ENCODE assay signal across 26 cellular contexts in the genomic region with DNA sequence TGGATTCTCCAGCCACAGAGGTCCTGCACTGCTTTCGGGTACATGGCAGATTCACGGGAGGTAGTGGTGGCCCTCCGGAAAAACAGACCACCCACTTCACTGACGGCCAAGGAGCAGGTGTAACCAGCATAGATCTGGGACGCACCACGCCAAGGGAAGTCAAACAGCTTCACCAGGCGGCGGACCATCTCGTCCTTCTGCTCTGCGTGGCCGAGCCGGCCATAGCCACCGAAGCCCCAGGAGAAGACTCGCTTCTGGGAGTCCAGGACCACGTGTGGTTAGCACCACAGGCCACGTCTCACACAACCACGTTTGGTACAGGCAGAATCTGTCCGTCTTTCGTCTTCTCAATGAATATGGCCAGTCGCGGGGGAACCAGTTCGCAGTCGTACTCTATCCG.
"Had no signal": no experiment of that assay in that cellular context is flagged by ENCODE, and none has a peak within 500 bp of the region (broad histone marks: within the 10 kb centered on the region; RNA-seq: fewer than 3 reads in every experiment).

No MANE protein-coding gene starts in this region.

- H3K36me3 ChIP-seq: ascending aorta had no signal

- ATAC-seq: activated CD8-positive, alpha-beta T cell treated with anti-CD3 and anti-CD28 coated beads for 36 hours; activated naive CD8-positive, alpha-beta T cell treated with anti-CD3 and anti-CD28 coated beads, Interleukin-2, amount 50 U/mL, for 24 hours had no signal

- FAIRE-seq: TTC549 had no signal

- H3K27me3 ChIP-seq: ascending aorta had no signal

- H3K9me3 ChIP-seq: ascending aorta had no signal

- H3K4me3 ChIP-seq: ascending aorta had no signal

- DNase-seq: activated B cell treated with CpG ODN at 0.5 μM for 24 hours; activated CD4-positive, alpha-beta memory T cell treated with anti-CD3 and anti-CD28 coated beads for 36 hours; activated CD4-positive, alpha-beta T cell treated with anti-CD3 and anti-CD28 coated beads for 4 hours; activated CD4-positive, alpha-beta T cell treated with anti-CD3 and anti-CD28 coated beads, Interleukin-2, amount 10 ng/mL, durations not matched to agents 24 days and 14 days; activated CD4-positive, alpha-beta T cell treated with anti-CD3 and anti-CD28 coated beads, Interleukin-2, amount 50 U/mL, for 1 hour; activated CD4-positive, alpha-beta T cell treated with anti-CD3 and anti-CD28 coated beads, Interleukin-2, amount 50 U/mL, for 4 hours; activated CD4-positive, CD25-positive, alpha-beta regulatory T cell treated with anti-CD3 and anti-CD28 coated beads, Interleukin-2, amount 50 U/mL, for 72 hours; activated CD8-positive, alpha-beta memory T cell treated with anti-CD3 and anti-CD28 coated beads, Interleukin-2, amount 50 U/mL, for 4 hours; activated CD8-positive, alpha-beta T cell treated with anti-CD3 and anti-CD28 coated beads for 36 hours; activated effector memory CD4-positive, alpha-beta T cell treated with Interleukin-2 at 50 U/mL for 16 hours; activated gamma-delta T cell; activated naive CD4-positive, alpha-beta T cell treated with anti-CD3 and anti-CD28 coated beads, Interleukin-2, amount 10 ng/mL, durations not matched to agents 7 days and 5 days; activated naive CD4-positive, alpha-beta T cell treated with Interleukin-2 at 50 U/mL for 16 hours; activated naive CD8-positive, alpha-beta T cell treated with anti-CD3 and anti-CD28 coated beads, Interleukin-2, amount 10 ng/mL, durations not matched to agents 7 days and 5 days; activated naive CD8-positive, alpha-beta T cell treated with anti-CD3 and anti-CD28 coated beads, Interleukin-2, amount 50 U/mL, for 24 hours; activated T-cell treated with anti-CD3 and anti-CD28 coated beads, Interleukin-2, amount 50 U/mL, for 24 hours; activated T-cell treated with anti-CD3 and anti-CD28 coated beads, Interleukin-2, amount 50 U/mL, for 48 hours; amygdala; anterior cingulate cortex; central memory CD4-positive, alpha-beta T cell; T-helper 1 cell; T-helper 2 cell; T-helper 9 cell had no signal

- H3K4me1 ChIP-seq: ascending aorta had no signal

- H3K27ac ChIP-seq: ascending aorta, VCaP had no signal
